ENCODE assay signal across 1 cellular context in genomic region chr6:4125933-4126864, GRCh38.
TF ChIP-seq lines count a peak whose summit lies in the region.

No MANE protein-coding gene starts in this region.

TF ChIP-seq in IMR-90, 13 proteins besides CTCF, POLR2A, EP300 and RAD21 (continued from another document):
- peak; percentile 42; the same call in 1 of the 2 replicates for TF ChIP-seq FOS (IDR thresholded peaks at IDR 0.05; ENCODE audit: low read depth, low read length)
- TF ChIP-seq CEBPB (IDR thresholded peaks at IDR 0.05; ENCODE audit: low read depth, low read length) = peak; percentile 75
- no peak for TF ChIP-seq NFE2L2 (IDR thresholded peaks at IDR 0.05; ENCODE audit: low read depth, low read length)
- TF ChIP-seq SMC3 (IDR thresholded peaks at IDR 0.05; ENCODE audit: low read depth, low read length) = peak; percentile 55
